In genomic region chr2:28153851-28154250, GRCh38 we compare ENCODE assay signal across 14 cellular contexts.
DNase-seq lines count a peak whose midpoint lies in the region; ATAC-seq, FAIRE-seq and TF ChIP-seq lines count a peak whose summit lies in the region.
"Had no signal": no experiment of that assay in that cellular context is flagged by ENCODE, and none has a peak within 500 bp of the region (broad histone marks: within the 10 kb centered on the region; RNA-seq: fewer than 3 reads in every experiment).

No MANE protein-coding gene starts in this region.

- H3K79me1 ChIP-seq in IMR-90 (ENCODE audit: low read depth in 1 of 2, low read length in 2 of 2) = no peaks in the 10 kb centered on the region; a peak in 1 of 4 replicates

- no peak overlapping the region for H3K4me2 ChIP-seq in IMR-90 (ENCODE audit: low read depth, low read length)
- no peak overlapping the region for H3K4me2 ChIP-seq in GM12878 (ENCODE audit: control insufficient read depth, insufficient read depth)
- no peak overlapping the region for H3K4me2 ChIP-seq in osteoblast (ENCODE audit: insufficient read depth, low read length)

- BruUV-seq in Caco-2 (replicated peaks; lab: Mats Ljungman, UMichigan) (no TSS peak), IMR-90 (replicated peaks; lab: Mats Ljungman, UMichigan) (no TSS peak), GM12878 (replicated peaks; lab: Mats Ljungman, UMichigan) (no TSS peak)

- dilution Hi-C loops in IMR-90 (cut with HindIII; ENCODE audit: low sequenced_read_pairs, unreplicated experiment) = no loop called here

- SMC1A ChIA-PET in GM12878 (lab: Charles Lee; ENCODE audit: uncharacterized antibody, unreplicated experiment) = no interaction called here

- peaks cover 23% of the 10 kb centered on the region for H3K4me1 Mint-ChIP-seq in Caco-2 (ENCODE audit: low read depth, unreplicated experiment)

- H3K14ac ChIP-seq in IMR-90 (replicated peaks; ENCODE audit: low read depth, low read length) = no peak overlapping the region

- peak; percentile 73 for FAIRE-seq in GM12878 (lab: Jason Lieb, UNC)
- FAIRE-seq: GM12892 had no signal

- no peak for TF ChIP-seq POLR2A in IMR-90 (IDR thresholded peaks at IDR 0.05; ENCODE audit: low read depth, low read length)
- no peak for TF ChIP-seq POLR2A in GM12878 (IDR thresholded peaks at IDR 0.05; ENCODE audit: low read depth, low read length)

- peaks cover 22% of the 10 kb centered on the region for H3K36me3 Mint-ChIP-seq in Caco-2 (ENCODE audit: insufficient read depth, unreplicated experiment)

- TF ChIP-seq RAD21 in IMR-90 (IDR thresholded peaks at IDR 0.05; ENCODE audit: low read length) (no peak), GM12878 (IDR thresholded peaks at IDR 0.05; ENCODE audit: insufficient read depth, low read depth, low read length) (no peak)

- DNase-seq in Caco-2 = no peak
- no peak for DNase-seq in IMR-90
- no peak for DNase-seq in GM12878 (ENCODE audit: low read depth, low spot score)
- DNase-seq in osteoblast (ENCODE audit: insufficient read length, low spot score, missing footprints) = no peak
- no peak for DNase-seq in SIG-M5 treated with dmso at 0.1 percent for 504 hours (lab: John Stamatoyannopoulos, UW; ENCODE audit: unreplicated experiment)
- DNase-seq in Kasumi-1 (lab: John Stamatoyannopoulos, UW) = no peak
- DNase-seq in stimulated activated CD4-positive, alpha-beta T cell treated with anti-CD3 and anti-CD28 coated beads, Interleukin-4, amount 100 ng/mL, for 4 hours = no peak
- DNase-seq: DMS79, GM23248, MV-4-11, NCI-H187, NCI-H2171 treated with DMSO at 0.1 percent for 48 hours had no signal

- intact Hi-C loops in Caco-2 (cut with micrococcal nuclease; ENCODE audit: unreplicated experiment) = loop anchor here (2.0 kb wide), 3 partner anchors 37 to 243 kb away; no protein-coding TSS in a partner anchor
- intact Hi-C loops in IMR-90 (cut with micrococcal nuclease) = no loop called here
- intact Hi-C loops in GM12878 (cut with micrococcal nuclease; ENCODE audit: unreplicated experiment) = loop anchor here (10.0 kb wide), 1 partner anchor 241 kb away; the partner anchor contains the start of gene FOSL2

- H3K56ac ChIP-seq in IMR-90 (ENCODE audit: extremely low read depth, insufficient read depth, low read length) = no peak overlapping the region

- H3K36me3 ChIP-seq in Caco-2 (ENCODE audit: control insufficient read depth, insufficient read depth, low read length) (peaks cover 1% of the 10 kb centered on the region), IMR-90 (ENCODE audit: control insufficient read depth, insufficient read depth, low read length) (no peaks in the 10 kb centered on the region), GM12878 (ENCODE audit: control insufficient read depth in 2 of 2, insufficient read depth in 2 of 2, low read length in 1 of 2) (no peaks in the 10 kb centered on the region), osteoblast (ENCODE audit: insufficient read depth, low read length) (no peaks in the 10 kb centered on the region)

- no peak overlapping the region for H4K91ac ChIP-seq in IMR-90 (ENCODE audit: insufficient read depth, low read depth, low read length)

- H3K27me3 Mint-ChIP-seq in Caco-2 (ENCODE audit: insufficient read depth, unreplicated experiment) = no peaks in the 10 kb centered on the region

- H2AFZ ChIP-seq in IMR-90 (replicated peaks; ENCODE audit: low read length, poor library complexity) (no peak overlapping the region), GM12878 (ENCODE audit: control insufficient read depth, low read depth, low read length) (no peak overlapping the region), osteoblast (ENCODE audit: low read length) (no peak overlapping the region)
- H2AFZ ChIP-seq: GM23248 had no signal

- H3K23ac ChIP-seq in IMR-90 (ENCODE audit: low read depth, low read length) = no peak overlapping the region

- H3K27ac Mint-ChIP-seq in Caco-2 (ENCODE audit: unreplicated experiment) = peak overlapping the region; percentile 87

- no peak overlapping the region for H2AK9ac ChIP-seq in IMR-90 (replicated peaks; ENCODE audit: low read depth, low read length, poor library complexity)

- H2BK120ac ChIP-seq in IMR-90 (ENCODE audit: low read depth, low read length) = no peak overlapping the region

- H4K20me1 ChIP-seq in IMR-90 (ENCODE audit: insufficient read depth, low read length) (no peaks in the 10 kb centered on the region), GM12878 (ENCODE audit: control insufficient read depth, insufficient read depth) (no peaks in the 10 kb centered on the region), osteoblast (ENCODE audit: insufficient read depth, low read length) (no peaks in the 10 kb centered on the region)

- CTCF ChIA-PET in Caco-2 (lab: Charles Lee) (interaction anchor here (2.1 kb wide), 1 partner anchor 15 kb away, joined by 4 read pairs; no protein-coding TSS in a partner anchor), IMR-90 (lab: Yijun Ruan, JAX) (no interaction called here), GM12878 (lab: Yijun Ruan, JAX) (interaction anchor here (0.6 kb wide), 1 partner anchor 59 kb away, joined by 3 read pairs; no protein-coding TSS in a partner anchor)

- POLR2A ChIA-PET in Caco-2 (lab: Charles Lee) = no interaction called here
- POLR2A ChIA-PET in IMR-90 (lab: Charles Lee; ENCODE audit: unreplicated experiment) = no interaction called here
- POLR2A ChIA-PET in GM12878 (lab: Charles Lee) = interaction anchor here (0.5 kb wide), 1 partner anchor 359 kb away, joined by 4 read pairs; no protein-coding TSS in a partner anchor

- peaks cover 16% of the 10 kb centered on the region for H3K9me3 Mint-ChIP-seq in Caco-2 (ENCODE audit: unreplicated experiment)

- H2BK15ac ChIP-seq in IMR-90 (ENCODE audit: low read depth, low read length) = no peak overlapping the region

- WGBS in IMR-90 (ENCODE audit: extremely low coverage in 2 of 2, insufficient read length in 1 of 2), 2 experiments = no CpG with 5 or more reads among the region's 3 CpGs
- 65% methylated on average over 3 of the region's 3 CpGs for WGBS in GM12878 (ENCODE audit: insufficient coverage, insufficient replicate concordance, low lambda C conversion rate, missing lambda C conversion rate)

- H3K4me3 Mint-ChIP-seq in Caco-2 (ENCODE audit: unreplicated experiment) = no peak overlapping the region

- no peak overlapping the region for H4K5ac ChIP-seq in IMR-90 (ENCODE audit: low read depth, low read length)

- H2BK20ac ChIP-seq in IMR-90 (ENCODE audit: low read depth, low read length) = no peak overlapping the region

- H3K9me1 ChIP-seq in IMR-90 (ENCODE audit: insufficient read depth, low read length) = no peaks in the 10 kb centered on the region; the same call in 1 of the 2 replicates

- H3K79me2 ChIP-seq in GM12878 (ENCODE audit: control insufficient read depth, insufficient read depth, low read length) (no peaks in the 10 kb centered on the region), osteoblast (ENCODE audit: insufficient read depth, low read length) (no peaks in the 10 kb centered on the region)

- no peak for TF ChIP-seq EP300 in GM12878 (IDR thresholded peaks at IDR 0.05; ENCODE audit: borderline replicate concordance in 1 of 2, control insufficient read depth in 1 of 2, low read depth in 2 of 2, low read length in 2 of 2)

- no peak overlapping the region for H4K8ac ChIP-seq in IMR-90 (ENCODE audit: low read depth in 2 of 2, low read length in 2 of 2)

- in situ Hi-C loops in IMR-90 (cut with MboI; ENCODE audit: low sequenced_read_pairs) (no loop called here), GM12878 (cut with MboI) (no loop called here)

- no peak overlapping the region for H3K27ac ChIP-seq in IMR-90 (ENCODE audit: insufficient read depth, low read length)
- no peak overlapping the region for H3K27ac ChIP-seq in GM12878 (ENCODE audit: control insufficient read depth, insufficient read depth)
- H3K27ac ChIP-seq in osteoblast (ENCODE audit: low read depth, low read length) = peak overlapping the region; percentile 30
- H3K27ac ChIP-seq: GM23248 had no signal

- H2AK5ac ChIP-seq in IMR-90 (ENCODE audit: low read depth, low read length) = no peak overlapping the region

- RAD21 ChIA-PET in GM12878 (lab: Charles Lee; ENCODE audit: unreplicated experiment) = no interaction called here

- H2BK5ac ChIP-seq in IMR-90 (ENCODE audit: low read depth, low read length, poor library complexity, severe bottlenecking) = no peak overlapping the region

- no peaks in the 10 kb centered on the region for H3K27me3 ChIP-seq in Caco-2 (replicated peaks; ENCODE audit: control insufficient read depth, insufficient read depth, low read length)
- no peaks in the 10 kb centered on the region for H3K27me3 ChIP-seq in IMR-90 (ENCODE audit: control insufficient read depth, insufficient read depth, low read length)
- no peaks in the 10 kb centered on the region for H3K27me3 ChIP-seq in GM12878 (replicated peaks in 1 of 2; ENCODE audit: control insufficient read depth in 2 of 2, insufficient read depth in 2 of 2, low read length in 1 of 2)
- no peaks in the 10 kb centered on the region for H3K27me3 ChIP-seq in osteoblast (ENCODE audit: insufficient read depth, low read length)

- TF ChIP-seq CTCF in Caco-2 (IDR thresholded peaks at IDR 0.05; ENCODE audit: insufficient read depth in 1 of 2, low read depth in 1 of 2, low read length in 1 of 2, severe bottlenecking in 1 of 2, unreplicated experiment in 1 of 2) (no peak), IMR-90 (conservative IDR thresholded peaks at IDR 0.05; ENCODE audit: low read depth, low read length) (no peak), GM12878 (IDR thresholded peaks at IDR 0.05 in 2 of 3, conservative IDR thresholded peaks at IDR 0.05 in 1 of 3; ENCODE audit: control insufficient read depth in 2 of 3, extremely low read depth in 1 of 3, insufficient read depth in 1 of 3, low read depth in 3 of 3, low read length in 3 of 3) (no peak), osteoblast (IDR thresholded peaks at IDR 0.05; ENCODE audit: extremely low read depth, low read depth, low read length) (no peak)

- H3K4me3 ChIP-seq in Caco-2 (ENCODE audit: low read depth, low read length) (no peak overlapping the region), IMR-90 (ENCODE audit: insufficient read depth, low read depth, low read length) (no peak overlapping the region), GM12878 (no peak overlapping the region), osteoblast (ENCODE audit: insufficient read depth, low read length) (no peak overlapping the region)
- H3K4me3 ChIP-seq: GM23248 had no signal

- ATAC-seq in IMR-90 (ENCODE audit: low read depth) (no peak), GM12878 (no peak)
- ATAC-seq: HCT116 had no signal

- peaks cover 19% of the 10 kb centered on the region for H3K9me3 ChIP-seq in Caco-2
- H3K9me3 ChIP-seq in IMR-90 (ENCODE audit: control insufficient read depth, insufficient read depth, low read length) = peaks cover 6% of the 10 kb centered on the region
- H3K9me3 ChIP-seq in GM12878 (replicated peaks; ENCODE audit: control insufficient read depth, insufficient read depth, low read length) = peaks cover 6% of the 10 kb centered on the region; the same call in 2 of the 3 replicates
- H3K9me3 ChIP-seq in osteoblast (ENCODE audit: low read depth, low read length) = peaks cover 2% of the 10 kb centered on the region

- no peak overlapping the region for H3K4ac ChIP-seq in IMR-90 (ENCODE audit: low read depth, low read length)

- H3K4me1 ChIP-seq in Caco-2 (peaks cover 22% of the 10 kb centered on the region), IMR-90 (ENCODE audit: control insufficient read depth, insufficient read depth, low read length) (peaks cover 3% of the 10 kb centered on the region; the same call in 1 of the 2 replicates), GM12878 (ENCODE audit: control insufficient read depth, insufficient read depth, low read length) (no peaks in the 10 kb centered on the region), osteoblast (ENCODE audit: insufficient read depth, low read length) (peaks cover 16% of the 10 kb centered on the region)

- H3K9ac ChIP-seq in IMR-90 (ENCODE audit: low read depth, low read length) = no peak overlapping the region
- H3K9ac ChIP-seq in GM12878 (ENCODE audit: control insufficient read depth, insufficient read depth, low read length) = no peak overlapping the region
- H3K9ac ChIP-seq: GM23248 had no signal

- H3K18ac ChIP-seq in IMR-90 (ENCODE audit: low read depth, low read length) = peak overlapping the region; percentile 39; the same call in 1 of the 2 replicates
